Comparison of ENCODE assay signal across 16 cellular contexts in the genomic region with DNA sequence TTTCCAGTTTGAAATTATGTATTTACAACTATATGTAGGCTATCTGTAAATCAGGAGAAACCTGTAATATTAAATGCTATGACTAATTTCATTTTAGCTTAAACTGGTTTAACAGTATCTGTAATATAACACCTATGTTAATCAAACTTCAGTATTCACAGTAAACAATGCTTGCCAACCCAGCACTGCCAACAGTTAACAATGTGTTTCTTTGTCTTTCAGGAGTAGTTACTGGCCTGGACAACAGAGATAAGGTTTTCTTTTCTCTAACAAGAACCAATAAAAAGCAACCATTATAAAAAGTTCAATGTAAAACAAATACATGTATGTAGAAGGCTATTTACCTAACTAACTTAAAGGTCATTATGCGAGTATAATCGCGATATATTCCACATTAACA.
DNase-seq lines count a peak whose midpoint lies in the region; ATAC-seq, FAIRE-seq and TF ChIP-seq lines count a peak whose summit lies in the region.
"Had no signal": no experiment of that assay in that cellular context is flagged by ENCODE, and none has a peak within 500 bp of the region (broad histone marks: within the 10 kb centered on the region; RNA-seq: fewer than 3 reads in every experiment).

No MANE protein-coding gene starts in this region.

- ATAC-seq in K562 (no peak), GM21515 (IDR thresholded peaks at IDR 0.05; ENCODE audit: unreplicated experiment) (no peak), Right ventricle myocardium inferior (no peak)
- ATAC-seq: T-helper 17 cell had no signal

- 93% methylated on average over 3 of the region's 3 CpGs for WGBS in K562 (ENCODE audit: insufficient coverage, low coverage, missing lambda C conversion rate)

- H3K36me3 ChIP-seq in K562 (ENCODE audit: control insufficient read depth, insufficient read depth, low read length) (no peaks in the 10 kb centered on the region), Caco-2 (ENCODE audit: control insufficient read depth, insufficient read depth, low read length) (0 out of 2 replicates have a peak, but pooled peaks cover 1% of the 10 kb centered on the region)
- H3K36me3 ChIP-seq: vagina had no signal

- no peak overlapping the region for H3K27ac Mint-ChIP-seq in Caco-2 (ENCODE audit: unreplicated experiment)
- H3K27ac Mint-ChIP-seq: T-helper 17 cell had no signal

- BruUV-seq in K562 (replicated peaks; lab: Mats Ljungman, UMichigan) (no TSS peak), Caco-2 (replicated peaks; lab: Mats Ljungman, UMichigan) (no TSS peak)

- H3K9me3 ChIP-seq in K562 (replicated peaks; ENCODE audit: control insufficient read depth, insufficient read depth, low read depth, low read length) (no peaks in the 10 kb centered on the region), Caco-2 (no peaks in the 10 kb centered on the region)
- H3K9me3 ChIP-seq: vagina had no signal

- TF ChIP-seq CTCF in K562 (IDR thresholded peaks at IDR 0.05 in 2 of 3, conservative IDR thresholded peaks at IDR 0.05 in 1 of 3; ENCODE audit: insufficient read depth in 2 of 3, low read depth in 1 of 3, low read length in 3 of 3) = no peak
- TF ChIP-seq CTCF in Caco-2 (IDR thresholded peaks at IDR 0.05; ENCODE audit: insufficient read depth in 1 of 2, low read depth in 1 of 2, low read length in 1 of 2, severe bottlenecking in 1 of 2, unreplicated experiment in 1 of 2) = no peak

- no peaks in the 10 kb centered on the region for H3K9me1 ChIP-seq in K562 (ENCODE audit: control insufficient read depth, insufficient read depth, low read length)

- TF ChIP-seq EP300 in K562 (IDR thresholded peaks at IDR 0.05; ENCODE audit: low read length) = no peak

- no peaks in the 10 kb centered on the region for H4K20me1 ChIP-seq in K562 (replicated peaks; ENCODE audit: control insufficient read depth, insufficient read depth, low read length)

- H3K27ac ChIP-seq in K562 (ENCODE audit: extremely low read depth, low read depth, low read length) = no peak overlapping the region
- H3K27ac ChIP-seq in layer of hippocampus (ENCODE audit: low read depth, low read length) = peak overlapping the region; percentile 79
- H3K27ac ChIP-seq: vagina had no signal

- no peak for FAIRE-seq in K562 (lab: Jason Lieb, UNC)

- no peaks in the 10 kb centered on the region for H3K9me3 Mint-ChIP-seq in Caco-2 (ENCODE audit: unreplicated experiment)

- TF ChIP-seq POLR2A in K562 (conservative IDR thresholded peaks at IDR 0.05) = no peak

- CTCF ChIA-PET in K562 (lab: Yijun Ruan, JAX; ENCODE audit: low intra/inter-chr PET ratio) (no interaction called here), Caco-2 (lab: Charles Lee) (no interaction called here)

- no peaks in the 10 kb centered on the region for H3K27me3 Mint-ChIP-seq in Caco-2 (ENCODE audit: insufficient read depth, unreplicated experiment)
- H3K27me3 Mint-ChIP-seq: T-helper 17 cell had no signal

- H3K4me3 Mint-ChIP-seq in Caco-2 (ENCODE audit: unreplicated experiment) = no peak overlapping the region
- H3K4me3 Mint-ChIP-seq: T-helper 17 cell had no signal

- peaks cover 6% of the 10 kb centered on the region for H3K36me3 Mint-ChIP-seq in Caco-2 (ENCODE audit: insufficient read depth, unreplicated experiment)

- in situ Hi-C loops in K562 (cut with MboI) = no loop called here

- H3K4me3 ChIP-seq in K562 = no peak overlapping the region
- H3K4me3 ChIP-seq in Caco-2 (ENCODE audit: low read depth, low read length) = no peak overlapping the region
- H3K4me3 ChIP-seq: lung, vagina had no signal

- no peaks in the 10 kb centered on the region for H3K4me1 ChIP-seq in K562 (replicated peaks in 1 of 2; ENCODE audit: control insufficient read depth in 2 of 2, insufficient read depth in 2 of 2, low read length in 2 of 2)
- H3K4me1 ChIP-seq in Caco-2 = peaks cover 13% of the 10 kb centered on the region; the same call in 1 of the 2 replicates
- H3K4me1 ChIP-seq: vagina had no signal

- POLR2A ChIA-PET in K562 (lab: Yijun Ruan, JAX) = no interaction called here
- POLR2A ChIA-PET in Caco-2 (lab: Charles Lee) = interaction anchor here (1.1 kb wide), 1 partner anchor 159 kb away, joined by 3 read pairs; the partner anchor contains the start of gene CDK19

- H2AFZ ChIP-seq in K562 (ENCODE audit: low read depth, low read length) = no peak overlapping the region

- intact Hi-C loops in K562 (cut with micrococcal nuclease) = no loop called here
- intact Hi-C loops in Caco-2 (cut with micrococcal nuclease; ENCODE audit: unreplicated experiment) = no loop called here
- intact Hi-C loops in Right ventricle myocardium inferior (cut with DNase I) = no loop called here

- peaks cover 16% of the 10 kb centered on the region for H3K4me1 Mint-ChIP-seq in Caco-2 (ENCODE audit: low read depth, unreplicated experiment)

- H3K9ac ChIP-seq in K562 (ENCODE audit: insufficient read depth in 1 of 2, low read depth in 2 of 2, low read length in 2 of 2) = no peak overlapping the region

- H3K79me2 ChIP-seq in K562 (ENCODE audit: control insufficient read depth, insufficient read depth, low read length) = no peaks in the 10 kb centered on the region

- TF ChIP-seq RAD21 in K562 (CRISPR knock-in tag; conservative IDR thresholded peaks at IDR 0.05 in 1 of 2, IDR thresholded peaks at IDR 0.05 in 1 of 2) = no peak

- no peak overlapping the region for H3K4me2 ChIP-seq in K562 (ENCODE audit: insufficient read depth, low read length)

- H3K27me3 ChIP-seq in K562 (ENCODE audit: control insufficient read depth in 2 of 2, insufficient read depth in 2 of 2, low read length in 2 of 2) (0 out of 5 replicates have a peak, but pooled peaks cover 0 to 4% of the 10 kb centered on the region in 2 experiments), layer of hippocampus (ENCODE audit: control insufficient read depth, insufficient read depth, low read length) (no peaks in the 10 kb centered on the region), Caco-2 (replicated peaks; ENCODE audit: control insufficient read depth, insufficient read depth, low read length) (no peaks in the 10 kb centered on the region)
- H3K27me3 ChIP-seq: vagina had no signal

- DNase-seq in Ammon's horn (ENCODE audit: low spot score) (peak; percentile 75), NCI-H1105 treated with DMSO at 0.1 percent for 48 hours (lab: John Stamatoyannopoulos, UW) (peak; percentile 51), K562 (ENCODE audit: extremely low read depth in 1 of 4, low spot score in 3 of 4) (no peak), Caco-2 (no peak), SHP77 treated with DMSO at 0.1 percent for 48 hours (lab: John Stamatoyannopoulos, UW) (no peak), Right ventricle myocardium inferior (ENCODE audit: missing footprints) (no peak)
- DNase-seq: activated CD4-positive, alpha-beta T cell treated with anti-CD3 and anti-CD28 coated beads, Interleukin-2, amount 50 U/mL, for 1 hour; DMS79; KBM-7; NCI-H1694 treated with DMSO at 0.1 percent for 48 hours; stimulated activated CD8-positive, alpha-beta memory T cell treated with anti-CD3 and anti-CD28 coated beads, Interleukin-4, amount 100 ng/mL, for 48 hours; T-helper 17 cell had no signal

TF ChIP-seq in K562, 482 proteins besides CTCF, POLR2A, EP300 and RAD21:
- no peak for TF ChIP-seq MYBL2 (IDR thresholded peaks at IDR 0.05; ENCODE audit: low read depth)
- no peak for TF ChIP-seq MYBL2 (CRISPR knock-in tag; IDR thresholded peaks at IDR 0.05; ENCODE audit: borderline replicate concordance)
- TF ChIP-seq ETS1 (conservative IDR thresholded peaks at IDR 0.05; ENCODE audit: control insufficient read depth, low read depth, low read length) = no peak
- TF ChIP-seq, protein P1, sequence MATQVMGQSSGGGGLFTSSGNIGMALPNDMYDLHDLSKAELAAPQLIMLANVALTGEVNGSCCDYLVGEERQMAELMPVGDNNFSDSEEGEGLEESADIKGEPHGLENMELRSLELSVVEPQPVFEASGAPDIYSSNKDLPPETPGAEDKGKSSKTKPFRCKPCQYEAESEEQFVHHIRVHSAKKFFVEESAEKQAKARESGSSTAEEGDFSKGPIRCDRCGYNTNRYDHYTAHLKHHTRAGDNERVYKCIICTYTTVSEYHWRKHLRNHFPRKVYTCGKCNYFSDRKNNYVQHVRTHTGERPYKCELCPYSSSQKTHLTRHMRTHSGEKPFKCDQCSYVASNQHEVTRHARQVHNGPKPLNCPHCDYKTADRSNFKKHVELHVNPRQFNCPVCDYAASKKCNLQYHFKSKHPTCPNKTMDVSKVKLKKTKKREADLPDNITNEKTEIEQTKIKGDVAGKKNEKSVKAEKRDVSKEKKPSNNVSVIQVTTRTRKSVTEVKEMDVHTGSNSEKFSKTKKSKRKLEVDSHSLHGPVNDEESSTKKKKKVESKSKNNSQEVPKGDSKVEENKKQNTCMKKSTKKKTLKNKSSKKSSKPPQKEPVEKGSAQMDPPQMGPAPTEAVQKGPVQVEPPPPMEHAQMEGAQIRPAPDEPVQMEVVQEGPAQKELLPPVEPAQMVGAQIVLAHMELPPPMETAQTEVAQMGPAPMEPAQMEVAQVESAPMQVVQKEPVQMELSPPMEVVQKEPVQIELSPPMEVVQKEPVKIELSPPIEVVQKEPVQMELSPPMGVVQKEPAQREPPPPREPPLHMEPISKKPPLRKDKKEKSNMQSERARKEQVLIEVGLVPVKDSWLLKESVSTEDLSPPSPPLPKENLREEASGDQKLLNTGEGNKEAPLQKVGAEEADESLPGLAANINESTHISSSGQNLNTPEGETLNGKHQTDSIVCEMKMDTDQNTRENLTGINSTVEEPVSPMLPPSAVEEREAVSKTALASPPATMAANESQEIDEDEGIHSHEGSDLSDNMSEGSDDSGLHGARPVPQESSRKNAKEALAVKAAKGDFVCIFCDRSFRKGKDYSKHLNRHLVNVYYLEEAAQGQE (CRISPR knock-in tag; IDR thresholded peaks at IDR 0.05; ENCODE audit: low read depth) = no peak
- TF ChIP-seq JUNB (CRISPR knock-in tag; conservative IDR thresholded peaks at IDR 0.05) = no peak
- 0 out of 2 replicates have a peak, but pooled peaks have one; percentile 16 for TF ChIP-seq TCF3 (CRISPR knock-in tag; IDR thresholded peaks at IDR 0.05)
- TF ChIP-seq SOX6 (IDR thresholded peaks at IDR 0.05) = peak; percentile 44; the same call in 1 of the 2 replicates

Comparison
In these comparisons a context has a peak if more than half of its experiments do, and no peak if none do; other contexts are left out.
1. DNase-seq: peak in Ammon's horn (single experiment) and NCI-H1105 treated with DMSO at 0.1 percent for 48 hours (single experiment); none in K562 (0 of 4), Caco-2 (0 of 2), SHP77 treated with DMSO at 0.1 percent for 48 hours (single experiment) and Right ventricle myocardium inferior (single experiment).